27 cellular contexts compared by ENCODE assay signal in the genomic region with DNA sequence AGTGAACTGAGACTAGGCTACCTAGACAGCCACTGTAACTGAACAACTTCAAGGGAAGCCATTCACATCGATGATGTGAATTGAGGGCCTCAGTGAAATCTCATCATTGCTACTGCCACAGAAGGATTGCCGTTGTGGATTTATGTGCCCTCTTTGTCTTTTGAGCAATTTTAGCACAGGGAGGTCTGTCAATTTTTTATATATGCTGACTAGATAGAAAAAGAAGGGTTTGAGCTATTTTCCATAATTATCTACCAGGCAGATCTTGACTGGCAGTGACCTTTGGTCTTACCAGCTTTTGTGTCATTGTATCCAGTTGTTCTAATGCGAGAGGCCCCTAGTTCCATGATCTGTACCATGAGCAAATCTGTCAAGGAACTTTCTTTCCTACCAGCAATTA.
"Had no signal": no experiment of that assay in that cellular context is flagged by ENCODE, and none has a peak within 500 bp of the region (broad histone marks: within the 10 kb centered on the region; RNA-seq: fewer than 3 reads in every experiment).

No MANE protein-coding gene starts in this region.

- ATAC-seq: activated CD4-positive, alpha-beta T cell treated with anti-CD3 and anti-CD28 coated beads for 36 hours; body of pancreas; effector memory CD8-positive, alpha-beta T cell; gastroesophageal sphincter; left cardiac atrium; stimulated activated memory B cell treated with anti-CD40 and anti-IgM and Interleukin-4, amounts not matched to agents 10 μg/mL and 1 μg/mL and 100 μg/mL, for 72 hours had no signal

- H3K27me3 ChIP-seq: body of pancreas, gastroesophageal sphincter, ovary, sigmoid colon, stomach, thyroid gland had no signal

- DNase-seq: activated CD4-positive, alpha-beta T cell treated with anti-CD3 and anti-CD28 coated beads for 36 hours; activated CD4-positive, alpha-beta T cell treated with anti-CD3 and anti-CD28 coated beads, Interleukin-2, amount 50 U/mL, for 4 hours; activated CD4-positive, CD25-positive, alpha-beta regulatory T cell; activated effector memory CD4-positive, alpha-beta T cell treated with Interleukin-2 at 50 U/mL for 16 hours; activated naive CD4-positive, alpha-beta T cell treated with Interleukin-2 at 50 U/mL for 16 hours; activated T-cell treated with anti-CD3 and anti-CD28 coated beads for 4 hours; aorta; body of pancreas; effector memory CD8-positive, alpha-beta T cell; head of caudate nucleus; hippocampal formation; left cardiac atrium; mammary epithelial cell; naive B cell; ovary; sigmoid colon; small intestine; stimulated activated CD4-positive, alpha-beta T cell treated with anti-CD3 and anti-CD28 coated beads, Interleukin-4, amount 100 ng/mL, for 4 hours; stimulated activated CD8-positive, alpha-beta memory T cell treated with anti-CD3 and anti-CD28 coated beads, Interleukin-4, amount 100 ng/mL, for 48 hours; stomach; thyroid gland had no signal

- H3K4me1 ChIP-seq: body of pancreas had no signal

- H3K9me3 ChIP-seq: body of pancreas, gastroesophageal sphincter, ovary, sigmoid colon, stomach, thyroid gland had no signal

- H3K36me3 ChIP-seq: ovary, sigmoid colon, thyroid gland had no signal

- H3K27me3 Mint-ChIP-seq: activated CD4-positive, alpha-beta T cell treated with anti-CD3 and anti-CD28 coated beads for 36 hours; activated naive CD8-positive, alpha-beta T cell; effector memory CD8-positive, alpha-beta T cell; naive B cell; progenitor cell of endocrine pancreas; stimulated activated memory B cell treated with anti-CD40 and anti-IgM and Interleukin-4, amounts not matched to agents 10 μg/mL and 1 μg/mL and 100 μg/mL, for 72 hours had no signal

- H3K4me1 Mint-ChIP-seq: stimulated activated memory B cell treated with anti-CD40 and anti-IgM and Interleukin-4, amounts not matched to agents 10 μg/mL and 1 μg/mL and 100 μg/mL, for 72 hours had no signal

- H3K4me3 ChIP-seq: body of pancreas, coronary artery, gastroesophageal sphincter, ovary, sigmoid colon, stomach, thyroid gland had no signal

- H3K4me3 Mint-ChIP-seq: activated CD4-positive, alpha-beta T cell treated with anti-CD3 and anti-CD28 coated beads for 36 hours; activated naive CD8-positive, alpha-beta T cell; effector memory CD8-positive, alpha-beta T cell; mesothelial cell of epicardium; naive B cell; stimulated activated memory B cell treated with anti-CD40 and anti-IgM and Interleukin-4, amounts not matched to agents 10 μg/mL and 1 μg/mL and 100 μg/mL, for 72 hours had no signal

- H3K9me3 Mint-ChIP-seq: effector memory CD8-positive, alpha-beta T cell; stimulated activated memory B cell treated with anti-CD40 and anti-IgM and Interleukin-4, amounts not matched to agents 10 μg/mL and 1 μg/mL and 100 μg/mL, for 72 hours had no signal

- H3K27ac ChIP-seq: body of pancreas, coronary artery, gastroesophageal sphincter, ovary, sigmoid colon, stomach, thyroid gland had no signal

- H3K27ac Mint-ChIP-seq: activated CD4-positive, alpha-beta T cell treated with anti-CD3 and anti-CD28 coated beads for 36 hours; activated naive CD8-positive, alpha-beta T cell; effector memory CD8-positive, alpha-beta T cell; naive B cell; progenitor cell of endocrine pancreas; stimulated activated memory B cell treated with anti-CD40 and anti-IgM and Interleukin-4, amounts not matched to agents 10 μg/mL and 1 μg/mL and 100 μg/mL, for 72 hours had no signal
